ENCODE assay signal across 6 cellular contexts in genomic region chr11:93630037-93630436, GRCh38.
"Had no signal": no experiment of that assay in that cellular context is flagged by ENCODE, and none has a peak within 500 bp of the region (broad histone marks: within the 10 kb centered on the region; RNA-seq: fewer than 3 reads in every experiment).

No MANE protein-coding gene starts in this region.

- ATAC-seq: GM23338 had no signal

- H3K4me3 ChIP-seq: GM23338 had no signal

- H3K4me2 ChIP-seq: GM23338 had no signal

- FAIRE-seq: H1, H54, HTR-8/SVneo had no signal

- H2AFZ ChIP-seq: GM23338 had no signal

- DNase-seq: H9, HCEC 1CT had no signal
